21 cellular contexts compared by ENCODE assay signal in genomic region chr18:71442830-71443229, GRCh38.
DNase-seq lines count a peak whose midpoint lies in the region; ATAC-seq and TF ChIP-seq lines count a peak whose summit lies in the region.
"Had no signal": no experiment of that assay in that cellular context is flagged by ENCODE, and none has a peak within 500 bp of the region (broad histone marks: within the 10 kb centered on the region; RNA-seq: fewer than 3 reads in every experiment).

No MANE protein-coding gene starts in this region.

- no peaks in the 10 kb centered on the region for H3K27me3 Mint-ChIP-seq in activated naive CD8-positive, alpha-beta T cell treated with anti-CD3 and anti-CD28 coated beads, Interleukin-2, amount 50 U/mL, for 24 hours
- H3K27me3 Mint-ChIP-seq: activated CD8-positive, alpha-beta memory T cell treated with anti-CD3 and anti-CD28 coated beads, Interleukin-2, amount 10 ng/mL, durations not matched to agents 7 days and 5 days had no signal

- H3K27ac ChIP-seq in GM23248 (no peak overlapping the region), OCI-LY7 (ENCODE audit: low read depth, low read length, poor library complexity, severe bottlenecking) (no peak overlapping the region), upper lobe of right lung (no peak overlapping the region)
- H3K27ac ChIP-seq: body of pancreas, right lobe of liver, testis had no signal

- no peak overlapping the region for H3K9ac ChIP-seq in GM23248

- H2AFZ ChIP-seq in GM23248 (no peak overlapping the region), OCI-LY7 (ENCODE audit: low read length) (no peak overlapping the region)

- H3K27ac Mint-ChIP-seq in activated naive CD8-positive, alpha-beta T cell treated with anti-CD3 and anti-CD28 coated beads, Interleukin-2, amount 50 U/mL, for 24 hours: no peak overlapping the region
- H3K27ac Mint-ChIP-seq: activated CD8-positive, alpha-beta memory T cell treated with anti-CD3 and anti-CD28 coated beads, Interleukin-2, amount 10 ng/mL, durations not matched to agents 7 days and 5 days had no signal

- no TSS peak for BruUV-seq in OCI-LY7 (replicated peaks; lab: Mats Ljungman, UMichigan)

- POLR2A ChIA-PET in OCI-LY7 (lab: Charles Lee): no interaction called here

- no peaks in the 10 kb centered on the region for H3K9me2 ChIP-seq in GM23248 (ENCODE audit: insufficient read depth)
- H3K9me2 ChIP-seq in OCI-LY7 (ENCODE audit: insufficient read depth, low read length): no peaks in the 10 kb centered on the region

- intact Hi-C loops in OCI-LY7 (cut with micrococcal nuclease; ENCODE audit: unreplicated experiment): no loop called here
- intact Hi-C loops in upper lobe of right lung (cut with DNase I): no loop called here

- 6 to 11% methylated on average over 3 of the region's 3 CpGs for WGBS in GM23248 (ENCODE audit: low coverage in 1 of 2, low lambda C conversion rate in 2 of 2, missing lambda C conversion rate in 2 of 2), 2 experiments

- no peaks in the 10 kb centered on the region for H3K36me3 Mint-ChIP-seq in activated naive CD8-positive, alpha-beta T cell treated with anti-CD3 and anti-CD28 coated beads, Interleukin-2, amount 50 U/mL, for 24 hours (ENCODE audit: low read depth)
- H3K36me3 Mint-ChIP-seq: activated CD8-positive, alpha-beta memory T cell treated with anti-CD3 and anti-CD28 coated beads, Interleukin-2, amount 10 ng/mL, durations not matched to agents 7 days and 5 days had no signal

- H4K20me1 ChIP-seq in GM23248 (ENCODE audit: insufficient read depth) (no peaks in the 10 kb centered on the region), OCI-LY7 (ENCODE audit: insufficient read depth, low read length) (no peaks in the 10 kb centered on the region)

- H3K79me2 ChIP-seq in GM23248 (ENCODE audit: insufficient read depth): no peaks in the 10 kb centered on the region
- no peaks in the 10 kb centered on the region for H3K79me2 ChIP-seq in OCI-LY7 (ENCODE audit: insufficient read depth, low read depth, low read length)

- no peak overlapping the region for H3K4me3 ChIP-seq in GM23248
- no peak overlapping the region for H3K4me3 ChIP-seq in OCI-LY7 (ENCODE audit: low read depth, low read length, poor library complexity, severe bottlenecking)
- H3K4me3 ChIP-seq in upper lobe of right lung: no peak overlapping the region
- H3K4me3 ChIP-seq: body of pancreas, right lobe of liver, testis had no signal

- in situ Hi-C loops in GM23248 (cut with MboI): no loop called here

- ATAC-seq in SK-N-SH treated with all-trans-retinoic acid at 6 μM for 48 hours: peak; percentile 91
- ATAC-seq in activated naive CD8-positive, alpha-beta T cell treated with anti-CD3 and anti-CD28 coated beads, Interleukin-2, amount 50 U/mL, for 24 hours: no peak
- ATAC-seq in GM19452 (IDR thresholded peaks at IDR 0.05; ENCODE audit: unreplicated experiment): no peak
- ATAC-seq in upper lobe of right lung: no peak
- ATAC-seq: activated CD8-positive, alpha-beta memory T cell treated with anti-CD3 and anti-CD28 coated beads, Interleukin-2, amount 10 ng/mL, durations not matched to agents 7 days and 5 days; body of pancreas; right lobe of liver had no signal

- no peak overlapping the region for H3K4me2 ChIP-seq in GM23248 (ENCODE audit: unreplicated experiment)
- no peak overlapping the region for H3K4me2 ChIP-seq in OCI-LY7 (ENCODE audit: low read length)

- H3K4me1 ChIP-seq in GM23248 (ENCODE audit: insufficient read depth): no peaks in the 10 kb centered on the region
- no peaks in the 10 kb centered on the region for H3K4me1 ChIP-seq in OCI-LY7 (ENCODE audit: insufficient read depth, low read length, poor library complexity, severe bottlenecking)
- H3K4me1 ChIP-seq in upper lobe of right lung: no peaks in the 10 kb centered on the region
- H3K4me1 ChIP-seq: body of pancreas, Caco-2, right lobe of liver, testis had no signal

- DNase-seq in GM23248 (peak; percentile 2), NCI-H2081 treated with DMSO at 0.1 percent for 48 hours (lab: John Stamatoyannopoulos, UW) (peak; percentile 59), left kidney (ENCODE audit: low read depth, low spot score) (peak; percentile 50), OCI-LY7 (ENCODE audit: low spot score) (no peak), upper lobe of right lung (no peak)
- no peak for DNase-seq in activated naive CD8-positive, alpha-beta T cell treated with anti-CD3 and anti-CD28 coated beads, Interleukin-2, amount 50 U/mL, for 24 hours
- DNase-seq: activated CD4-positive, CD25-positive, alpha-beta regulatory T cell treated with anti-CD3 and anti-CD28 coated beads, Interleukin-2, amount 50 U/mL, for 72 hours; activated CD8-positive, alpha-beta memory T cell treated with anti-CD3 and anti-CD28 coated beads, Interleukin-2, amount 10 ng/mL, durations not matched to agents 7 days and 5 days; activated gamma-delta T cell treated with Interleukin-2 at 50 U/mL for 16 hours; body of pancreas; Caco-2; cortex of kidney; kidney; midbrain; NCI-H2171; right lobe of liver; SIG-M5; stimulated activated CD4-positive, alpha-beta T cell treated with anti-CD3 and anti-CD28 coated beads, Interleukin-2, amount 100 ng/mL, for 48 hours; testis had no signal

- no peak for TF ChIP-seq CTCF in OCI-LY7 (conservative IDR thresholded peaks at IDR 0.05; ENCODE audit: low read length)
- TF ChIP-seq CTCF in upper lobe of right lung (IDR thresholded peaks at IDR 0.05): no peak

- no peaks in the 10 kb centered on the region for H3K9me3 ChIP-seq in GM23248 (ENCODE audit: low read depth)
- H3K9me3 ChIP-seq in OCI-LY7 (ENCODE audit: low read length): no peaks in the 10 kb centered on the region
- no peaks in the 10 kb centered on the region for H3K9me3 ChIP-seq in upper lobe of right lung
- H3K9me3 ChIP-seq: body of pancreas, Caco-2, right lobe of liver, testis had no signal

- H3K36me3 ChIP-seq in GM23248 (ENCODE audit: low read depth) (no peaks in the 10 kb centered on the region), OCI-LY7 (ENCODE audit: insufficient read depth, low read length) (no peaks in the 10 kb centered on the region), upper lobe of right lung (no peaks in the 10 kb centered on the region)
- H3K36me3 ChIP-seq: right lobe of liver had no signal

- H3K4me3 Mint-ChIP-seq in activated naive CD8-positive, alpha-beta T cell treated with anti-CD3 and anti-CD28 coated beads, Interleukin-2, amount 50 U/mL, for 24 hours: no peak overlapping the region
- H3K4me3 Mint-ChIP-seq: activated CD8-positive, alpha-beta memory T cell treated with anti-CD3 and anti-CD28 coated beads, Interleukin-2, amount 10 ng/mL, durations not matched to agents 7 days and 5 days had no signal

- no peaks in the 10 kb centered on the region for H3K27me3 ChIP-seq in GM23248 (replicated peaks; ENCODE audit: insufficient read depth)
- H3K27me3 ChIP-seq in upper lobe of right lung: no peaks in the 10 kb centered on the region
- H3K27me3 ChIP-seq: body of pancreas, right lobe of liver, testis had no signal

- H3K4me1 Mint-ChIP-seq in activated naive CD8-positive, alpha-beta T cell treated with anti-CD3 and anti-CD28 coated beads, Interleukin-2, amount 50 U/mL, for 24 hours: no peaks in the 10 kb centered on the region
- H3K4me1 Mint-ChIP-seq: activated CD8-positive, alpha-beta memory T cell treated with anti-CD3 and anti-CD28 coated beads, Interleukin-2, amount 10 ng/mL, durations not matched to agents 7 days and 5 days had no signal

- peaks cover 5% of the 10 kb centered on the region for H3K9me3 Mint-ChIP-seq in activated naive CD8-positive, alpha-beta T cell treated with anti-CD3 and anti-CD28 coated beads, Interleukin-2, amount 50 U/mL, for 24 hours

- CTCF ChIA-PET in OCI-LY7 (lab: Charles Lee; ENCODE audit: unreplicated experiment): no interaction called here

- H3F3A ChIP-seq in GM23248 (ENCODE audit: insufficient read depth): no peaks in the 10 kb centered on the region

TF ChIP-seq in SK-N-SH treated with all-trans-retinoic acid at 6 μM for 48 hours, 23 proteins besides CTCF, POLR2A, EP300 and RAD21 (continues in another document):
- TF ChIP-seq TOX (CRISPR knock-in tag; IDR thresholded peaks at IDR 0.05; ENCODE audit: borderline replicate concordance) (peak; percentile 52; the same call in 1 of the 2 replicates), ISL1 (CRISPR knock-in tag; IDR thresholded peaks at IDR 0.05) (peak; percentile 94), ARNTL (CRISPR knock-in tag; IDR thresholded peaks at IDR 0.05; ENCODE audit: borderline replicate concordance, low read depth) (no peak), CREB5 (CRISPR knock-in tag; IDR thresholded peaks at IDR 0.05; ENCODE audit: low read depth) (peak; percentile 68; the same call in 1 of the 2 replicates), POU6F1 (CRISPR knock-in tag; IDR thresholded peaks at IDR 0.05; ENCODE audit: borderline replicate concordance, low read depth) (peak; percentile 23; the same call in 1 of the 2 replicates), CSDC2 (CRISPR knock-in tag; IDR thresholded peaks at IDR 0.05) (no peak)

Comparison
In these comparisons a context has a peak if more than half of its experiments do, and no peak if none do; other contexts are left out.
1. DNase-seq: peak in GM23248 (single experiment), NCI-H2081 treated with DMSO at 0.1 percent for 48 hours (single experiment) and left kidney (single experiment); none in OCI-LY7 (single experiment), activated naive CD8-positive, alpha-beta T cell treated with anti-CD3 and anti-CD28 coated beads, Interleukin-2, amount 50 U/mL, for 24 hours (single experiment) and upper lobe of right lung (single experiment).